Comparison of ENCODE assay signal across 9 cellular contexts in genomic region chr19:49690656-49691242, GRCh38. TPM values are rescaled to one million over a fixed set of nuclear protein-coding genes. Genes with fewer than 3 reads are reported as not detected.
A peak's percentile ranks its signal among the peaks of the same experiment; 100 is the strongest.
DNase-seq lines count a peak whose midpoint lies in the region; FAIRE-seq and TF ChIP-seq lines count a peak whose summit lies in the region.
"Had no signal": no experiment of that assay in that cellular context is flagged by ENCODE, and none has a peak within 500 bp of the region (broad histone marks: within the 10 kb centered on the region; RNA-seq: fewer than 3 reads in every experiment).

Gene CPT1C, plus strand, starts transcription at chr19:49691116. Its CDS starts 1,137 bp downstream, at chr19:49692253.

- POLR2A ChIA-PET in RWPE1 (lab: Yijun Ruan, JAX; ENCODE audit: low non-redundant PET), result no interaction called here

- no peaks in the 10 kb centered on the region for H3K27me3 Mint-ChIP-seq in astrocyte (ENCODE audit: low read depth, unreplicated experiment)

- H3K4me3 Mint-ChIP-seq in astrocyte (ENCODE audit: unreplicated experiment), result peak within 1 kb of the TSS; percentile 90

- no peak for TF ChIP-seq CTCF in RWPE1 (conservative IDR thresholded peaks at IDR 0.05; ENCODE audit: low read depth)
- no peak for TF ChIP-seq CTCF in astrocyte (IDR thresholded peaks at IDR 0.05; ENCODE audit: insufficient read depth, low read depth, low read length)
- TF ChIP-seq CTCF in left ventricle myocardium inferior (IDR thresholded peaks at IDR 0.05; ENCODE audit: borderline replicate concordance), result no peak
- TF ChIP-seq CTCF in parathyroid adenoma (IDR thresholded peaks at IDR 0.05), result no peak
- TF ChIP-seq CTCF in vagina (IDR thresholded peaks at IDR 0.05), result no peak

- no peak for FAIRE-seq in astrocyte (lab: Jason Lieb, UNC)
- no peak for FAIRE-seq in urothelium cell line (lab: Jason Lieb, UNC)
- FAIRE-seq: colon had no signal

- no peaks in the 10 kb centered on the region for H3K27me3 ChIP-seq in astrocyte (ENCODE audit: insufficient read depth, low read length)
- H3K27me3 ChIP-seq in left ventricle myocardium inferior (ENCODE audit: low read depth), result peaks cover 11% of the 10 kb centered on the region
- no peaks in the 10 kb centered on the region for H3K27me3 ChIP-seq in parathyroid adenoma (ENCODE audit: control insufficient read depth, insufficient read depth, low read length)
- no peaks in the 10 kb centered on the region for H3K27me3 ChIP-seq in vagina

- H3K4me1 Mint-ChIP-seq in astrocyte (ENCODE audit: low read depth, unreplicated experiment), result peaks cover 12% of the 10 kb centered on the region

- no peaks in the 10 kb centered on the region for H3K9me3 Mint-ChIP-seq in astrocyte (ENCODE audit: unreplicated experiment)

- H3K27ac ChIP-seq in RWPE1 (no peak within 1 kb of the TSS), astrocyte (ENCODE audit: low read depth, low read length) (no peak within 1 kb of the TSS), left ventricle myocardium inferior (replicated peaks) (peak within 1 kb of the TSS; percentile 81), parathyroid adenoma (no peak within 1 kb of the TSS), vagina (peak within 1 kb of the TSS; percentile 79)

- TF ChIP-seq POLR2A in vagina (IDR thresholded peaks at IDR 0.05), result peak in 1 of 2 donors; percentile 39

- H3K36me3 ChIP-seq in astrocyte (ENCODE audit: insufficient read depth, low read length), result peaks cover 3% of the 10 kb centered on the region
- peaks cover 24% of the 10 kb centered on the region for H3K36me3 ChIP-seq in left ventricle myocardium inferior
- no peaks in the 10 kb centered on the region for H3K36me3 ChIP-seq in parathyroid adenoma (ENCODE audit: control insufficient read depth, insufficient read depth, low read length)
- peaks cover 0 to 14% of the 10 kb centered on the region in 2 donors for H3K36me3 ChIP-seq in vagina

- peaks cover 19% of the 10 kb centered on the region for H4K20me1 ChIP-seq in astrocyte (ENCODE audit: insufficient read depth, low read length)

- peaks cover 15% of the 10 kb centered on the region for H3K4me1 ChIP-seq in astrocyte (ENCODE audit: insufficient read depth, low read length)
- peaks cover 57% of the 10 kb centered on the region for H3K4me1 ChIP-seq in left ventricle myocardium inferior
- H3K4me1 ChIP-seq in parathyroid adenoma, result peaks cover 2% of the 10 kb centered on the region
- peaks cover 21% of the 10 kb centered on the region for H3K4me1 ChIP-seq in vagina

- CTCF ChIA-PET in RWPE1 (lab: Yijun Ruan, JAX), result interaction anchor here (0.6 to 0.7 kb wide), 2 partner anchors 160 to 245 kb away, joined by 3 to 5 read pairs; no protein-coding TSS in a partner anchor

- H3K36me3 Mint-ChIP-seq in astrocyte (ENCODE audit: low read depth, unreplicated experiment), result peaks cover 7% of the 10 kb centered on the region

- intact Hi-C loops in left ventricle myocardium inferior (cut with micrococcal nuclease) (no loop called here), vagina (cut with DNase I) (no loop called here)

- peak within 1 kb of the TSS; percentile 91 for H3K4me2 ChIP-seq in astrocyte (ENCODE audit: low read length)
- peak within 1 kb of the TSS; percentile 85 for H3K4me2 ChIP-seq in parathyroid adenoma (ENCODE audit: low read length)

- H3K9me3 ChIP-seq in astrocyte (ENCODE audit: insufficient read depth, low read depth, low read length) (no peaks in the 10 kb centered on the region), left ventricle myocardium inferior (replicated peaks) (no peaks in the 10 kb centered on the region), parathyroid adenoma (ENCODE audit: control insufficient read depth, low read length) (no peaks in the 10 kb centered on the region), vagina (no peaks in the 10 kb centered on the region)

- peak within 1 kb of the TSS; percentile 57 for H3K4me3 ChIP-seq in astrocyte (ENCODE audit: insufficient read depth, low read depth, low read length)
- peak within 1 kb of the TSS; percentile 67 for H3K4me3 ChIP-seq in left ventricle myocardium inferior
- peak within 1 kb of the TSS; percentile 61 for H3K4me3 ChIP-seq in parathyroid adenoma (ENCODE audit: low read depth, low read length)
- H3K4me3 ChIP-seq in vagina, result peak within 1 kb of the TSS; percentile 49 to 62

- H3K79me2 ChIP-seq in astrocyte (ENCODE audit: insufficient read depth, low read length) (no peaks in the 10 kb centered on the region), parathyroid adenoma (no peaks in the 10 kb centered on the region)

- DNase-seq in SIG-M5 treated with dmso at 0.1 percent for 504 hours (lab: John Stamatoyannopoulos, UW; ENCODE audit: unreplicated experiment), result peak; percentile 19
- DNase-seq in SIG-M5 (lab: John Stamatoyannopoulos, UW), result no peak
- peak; percentile 69 for DNase-seq in RWPE1 (ENCODE audit: low spot score)
- DNase-seq in astrocyte (ENCODE audit: low read depth), result peak; percentile 60
- peak; percentile 83 for DNase-seq in left ventricle myocardium inferior
- DNase-seq in vagina (ENCODE audit: extremely low spot score in 2 of 2), result no peak
- no peak for DNase-seq in urothelium cell line (ENCODE audit: low spot score)

- H2AFZ ChIP-seq in astrocyte (ENCODE audit: low read depth, low read length) (peak within 1 kb of the TSS; percentile 54), parathyroid adenoma (peak within 1 kb of the TSS; percentile 48)

- peak within 1 kb of the TSS; percentile 78 for H3K27ac Mint-ChIP-seq in astrocyte (ENCODE audit: unreplicated experiment)

- H3K9ac ChIP-seq in astrocyte (ENCODE audit: low read length) (peak within 1 kb of the TSS; percentile 50), parathyroid adenoma (no peak within 1 kb of the TSS)

RNA-seq across cellular contexts. Expression of gene CPT1C, which starts in this region (rescaled TPM):
- total RNA-seq in astrocyte (33.3 and 33.6 TPM in 2 replicates), left ventricle myocardium inferior (2.5 TPM), vagina (12.3 TPM)

Comparison
In these comparisons a context has a peak if more than half of its experiments do, and no peak if none do; other contexts are left out.
1. DNase-seq: peak in SIG-M5 treated with dmso at 0.1 percent for 504 hours (single experiment), RWPE1 (single experiment), astrocyte (single experiment) and left ventricle myocardium inferior (single experiment); none in SIG-M5 (single experiment), vagina (0 of 2) and urothelium cell line (single experiment).
2. H3K27ac ChIP-seq: peak in left ventricle myocardium inferior (single experiment) and vagina (single experiment); none in RWPE1 (single experiment), astrocyte (single experiment) and parathyroid adenoma (single experiment).
3. Peak in every context shown above with its lines, with median percentiles within 50 percentile points of each other: H3K4me3 ChIP-seq.